Comparison of ENCODE assay signal across 15 cellular contexts in the genomic region with DNA sequence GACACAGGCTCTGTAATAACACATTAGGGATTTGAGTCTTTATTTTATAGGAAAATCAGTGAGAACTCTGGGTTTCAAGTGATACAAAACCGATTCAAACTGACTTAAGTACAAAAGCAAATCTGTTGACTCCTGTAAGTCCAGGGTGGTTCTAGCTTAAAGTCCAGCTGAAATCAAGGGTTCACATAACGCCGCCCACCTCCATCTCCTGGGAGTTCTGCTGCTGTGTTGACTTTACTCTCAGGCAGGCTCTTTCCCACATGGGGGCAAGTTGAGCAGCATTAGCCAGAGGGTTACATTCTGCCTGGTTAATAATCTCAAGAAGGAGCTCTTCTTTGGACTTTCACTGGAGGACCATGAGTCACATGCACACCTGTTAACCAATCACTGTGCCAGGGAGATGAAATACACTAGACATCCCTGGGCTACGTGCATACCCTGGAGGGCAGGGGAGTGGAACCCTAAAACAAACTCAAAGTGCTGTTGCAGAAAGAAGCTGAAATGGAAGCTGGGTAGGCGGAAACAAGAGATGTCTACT. TPM values are rescaled to one million over a fixed set of nuclear protein-coding genes. Genes with fewer than 3 reads are reported as not detected.
"Had no signal": no experiment of that assay in that cellular context is flagged by ENCODE, and none has a peak within 500 bp of the region (broad histone marks: within the 10 kb centered on the region; RNA-seq: fewer than 3 reads in every experiment).

No MANE protein-coding gene starts in this region.

- H3K27me3 ChIP-seq: ascending aorta, stomach, testis had no signal

- DNase-seq: activated CD4-positive, alpha-beta T cell treated with anti-CD3 and anti-CD28 coated beads, Interleukin-2, amount 10 ng/mL, durations not matched to agents 7 days and 5 days; activated naive CD4-positive, alpha-beta T cell; hippocampal formation; left ventricle myocardium superior; stimulated activated CD4-positive, alpha-beta T cell treated with anti-CD3 and anti-CD28 coated beads, Interleukin-1b, Interleukin-23, amount 100 ng/mL, for 48 hours; stomach; T-helper 9 cell; testis had no signal

- H3K4me1 Mint-ChIP-seq: activated CD4-positive, alpha-beta T cell treated with anti-CD3 and anti-CD28 coated beads, Interleukin-2, amount 10 ng/mL, durations not matched to agents 7 days and 5 days had no signal

- H3K9me3 Mint-ChIP-seq: activated CD4-positive, alpha-beta T cell treated with anti-CD3 and anti-CD28 coated beads, Interleukin-2, amount 10 ng/mL, durations not matched to agents 7 days and 5 days; nephron had no signal

- H3K4me3 Mint-ChIP-seq: activated CD4-positive, alpha-beta T cell treated with anti-CD3 and anti-CD28 coated beads, Interleukin-2, amount 10 ng/mL, durations not matched to agents 7 days and 5 days; nephron had no signal

- H3K4me1 ChIP-seq: ascending aorta, prostate gland, stomach, testis had no signal

- H3K27ac ChIP-seq: ascending aorta, prostate gland, stomach, testis had no signal

- H3K9me3 ChIP-seq: ascending aorta, prostate gland, stomach, testis had no signal

- H3K4me3 ChIP-seq: ascending aorta, prostate gland, stomach, testis had no signal

- ATAC-seq: esophagus mucosa, left ventricle myocardium superior, sciatic nerve had no signal

- H3K27ac Mint-ChIP-seq: activated CD4-positive, alpha-beta T cell treated with anti-CD3 and anti-CD28 coated beads, Interleukin-2, amount 10 ng/mL, durations not matched to agents 7 days and 5 days; nephron had no signal

- H3K36me3 ChIP-seq: ascending aorta, prostate gland, stomach had no signal

RNA-seq across cellular contexts. Expression of gene GRK7, which starts 34.8 kb away (rescaled TPM):
- total RNA-seq: activated CD4-positive, alpha-beta T cell treated with anti-CD3 and anti-CD28 coated beads, Interleukin-2, amount 10 ng/mL, durations not matched to agents 7 days and 5 days; ascending aorta; esophagus mucosa; glomerular endothelial cell; left ventricle myocardium superior; mesenteric fat pad; sciatic nerve had no signal
